ENCODE assay signal across 30 cellular contexts in genomic region chr18:39952816-39953215, GRCh38.
"Had no signal": no experiment of that assay in that cellular context is flagged by ENCODE, and none has a peak within 500 bp of the region (broad histone marks: within the 10 kb centered on the region; RNA-seq: fewer than 3 reads in every experiment).

No MANE protein-coding gene starts in this region.

- ATAC-seq: heart left ventricle; left colon; left lung; lower lobe of right lung; right cardiac atrium; sciatic nerve; stimulated activated naive B cell treated with anti-CD40 and anti-IgM and Interleukin-4, amounts not matched to agents 10 μg/mL and 1 μg/mL and 100 μg/mL, for 72 hours; stimulated activated naive CD8-positive, alpha-beta T cell treated with anti-CD3 and anti-CD28 coated beads, Interleukin-15, Interleukin-2, amounts not matched to agents 100 U/mL and 50 U/mL, for 24 hours; upper lobe of right lung had no signal

- H3K4me3 ChIP-seq: heart left ventricle, left lung, lower lobe of right lung, ovary, prostate gland, skin epidermis, stomach, thoracic aorta, tibial artery, upper lobe of right lung had no signal

- H3K4me1 Mint-ChIP-seq: immature natural killer cell; naive B cell; nephron; neural crest cell; stimulated activated naive B cell treated with anti-CD40 and anti-IgM and Interleukin-4, amounts not matched to agents 10 μg/mL and 1 μg/mL and 100 μg/mL, for 72 hours had no signal

- H3K9me3 Mint-ChIP-seq: nephron had no signal

- H3K4me1 ChIP-seq: heart left ventricle, left lung, lower lobe of right lung, prostate gland, stomach, tibial artery, upper lobe of right lung had no signal

- H3K9me3 ChIP-seq: heart left ventricle, lower lobe of right lung, ovary, prostate gland, stomach, thoracic aorta, tibial artery, upper lobe of right lung had no signal

- H3K27ac Mint-ChIP-seq: immature natural killer cell; naive B cell; nephron; stimulated activated naive B cell treated with anti-CD40 and anti-IgM and Interleukin-4, amounts not matched to agents 10 μg/mL and 1 μg/mL and 100 μg/mL, for 72 hours had no signal

- H3K36me3 Mint-ChIP-seq: immature natural killer cell; naive B cell; stimulated activated naive B cell treated with anti-CD40 and anti-IgM and Interleukin-4, amounts not matched to agents 10 μg/mL and 1 μg/mL and 100 μg/mL, for 72 hours had no signal

- H3K4me3 Mint-ChIP-seq: immature natural killer cell; naive B cell; nephron; neural crest cell; stimulated activated naive B cell treated with anti-CD40 and anti-IgM and Interleukin-4, amounts not matched to agents 10 μg/mL and 1 μg/mL and 100 μg/mL, for 72 hours had no signal

- H3K27me3 Mint-ChIP-seq: naive B cell; stimulated activated naive B cell treated with anti-CD40 and anti-IgM and Interleukin-4, amounts not matched to agents 10 μg/mL and 1 μg/mL and 100 μg/mL, for 72 hours had no signal

- H3K27ac ChIP-seq: heart left ventricle, left lung, lower lobe of right lung, ovary, prostate gland, skin epidermis, stomach, thoracic aorta, tibial artery, upper lobe of right lung had no signal

- DNase-seq: heart left ventricle; hypothalamus; immature natural killer cell; kidney; left colon; left lung; lower lobe of right lung; mammary epithelial cell; mesenchymal stem cell; naive B cell; ovary; posterior cingulate gyrus; retina; right cardiac atrium; stimulated activated CD4-positive, alpha-beta T cell treated with anti-CD3 and anti-CD28 coated beads, Interleukin-12 subunit alpha, Interleukin-12 subunit beta, amount 100 ng/mL, for 4 hours; stimulated activated CD4-positive, alpha-beta T cell treated with anti-CD3 and anti-CD28 coated beads, Interleukin-15, amount 100 ng/mL, for 24 hours; stimulated activated CD4-positive, alpha-beta T cell treated with anti-CD3 and anti-CD28 coated beads, Interleukin-2, amount 100 ng/mL, for 24 hours; stimulated activated CD4-positive, alpha-beta T cell treated with anti-CD3 and anti-CD28 coated beads, Interleukin-4, amount 100 ng/mL, for 1 hour; stimulated activated naive B cell treated with anti-CD40 and anti-IgM and Interleukin-4, amounts not matched to agents 10 μg/mL and 1 μg/mL and 100 μg/mL, for 72 hours; stimulated activated naive CD8-positive, alpha-beta T cell treated with anti-CD3 and anti-CD28 coated beads, Interleukin-15, Interleukin-2, amounts not matched to agents 100 U/mL and 50 U/mL, for 24 hours; stomach; tibial artery; trophoblast cell; upper lobe of right lung had no signal

- H3K36me3 ChIP-seq: heart left ventricle, left lung, lower lobe of right lung, ovary, prostate gland, stomach, thoracic aorta, tibial artery, upper lobe of right lung had no signal

- H3K27me3 ChIP-seq: heart left ventricle, left lung, ovary, stomach, tibial artery, upper lobe of right lung had no signal
